ENCODE assay signal across 21 cellular contexts in the genomic region with DNA sequence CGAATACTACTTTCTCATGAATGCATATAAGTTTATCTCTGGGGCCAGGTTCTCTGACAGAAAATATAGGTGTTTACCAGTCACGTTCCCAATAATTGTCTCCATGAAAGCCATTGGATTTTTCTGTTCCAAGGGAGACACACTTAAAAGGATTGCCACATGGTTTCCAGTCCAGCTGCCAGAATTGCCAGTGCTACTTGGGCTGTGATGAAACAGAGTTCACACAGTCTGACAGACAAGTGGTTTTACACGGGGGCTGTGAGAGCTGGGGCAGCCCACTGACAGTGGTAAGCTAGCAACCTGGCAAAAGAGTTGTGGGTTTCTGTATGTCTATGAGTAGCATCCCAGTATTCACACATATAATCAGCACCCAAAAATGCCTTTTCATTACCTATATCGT. TPM values are rescaled to one million over a fixed set of nuclear protein-coding genes. Genes with fewer than 3 reads are reported as not detected.
DNase-seq lines count a peak whose midpoint lies in the region; ATAC-seq, FAIRE-seq and TF ChIP-seq lines count a peak whose summit lies in the region.
"Had no signal": no experiment of that assay in that cellular context is flagged by ENCODE, and none has a peak within 500 bp of the region (broad histone marks: within the 10 kb centered on the region; RNA-seq: fewer than 3 reads in every experiment).

No MANE protein-coding gene starts in this region.

- in situ Hi-C loops in GM23248 (cut with MboI): no loop called here
- in situ Hi-C loops in gastrocnemius medialis (cut with MboI; ENCODE audit: low sequenced_read_pairs in 4 of 4): loop anchor here in 2 of 4 donors (10.0 to 25.0 kb wide), 2 partner anchors 79 to 222 kb away; a partner anchor contains a TSS

- no peak overlapping the region for H3K27ac Mint-ChIP-seq in CD8-positive, alpha-beta memory T cell
- H3K27ac Mint-ChIP-seq: dendritic cell treated with granulocyte-macrophage colony-stimulating factor and Interleukin-4, amounts not matched to agents 40 ng/mL and 50 ng/mL, for 4 days had no signal

- H3K36me3 ChIP-seq in GM23248 (ENCODE audit: low read depth) (no peaks in the 10 kb centered on the region), SJSA1 (no peaks in the 10 kb centered on the region), heart left ventricle (no peaks in the 10 kb centered on the region), gastrocnemius medialis (no peaks in the 10 kb centered on the region)
- H3K36me3 ChIP-seq in CD8-positive, alpha-beta memory T cell (ENCODE audit: insufficient read depth, low read length): no peaks in the 10 kb centered on the region
- H3K36me3 ChIP-seq: adrenal gland, neutrophil had no signal

- TF ChIP-seq CTCF in heart left ventricle (IDR thresholded peaks at IDR 0.05) (no peak), gastrocnemius medialis (IDR thresholded peaks at IDR 0.05 in 4 of 5, conservative IDR thresholded peaks at IDR 0.05 in 1 of 5) (no peak), GM10266 (IDR thresholded peaks at IDR 0.05; ENCODE audit: control insufficient read depth, insufficient read depth, low read depth, missing control alignments) (no peak)

- no peak overlapping the region for H3K4me3 Mint-ChIP-seq in CD8-positive, alpha-beta memory T cell
- H3K4me3 Mint-ChIP-seq: dendritic cell treated with granulocyte-macrophage colony-stimulating factor and Interleukin-4, amounts not matched to agents 40 ng/mL and 50 ng/mL, for 4 days had no signal

- 32 to 42% methylated on average over 4 of the region's 4 CpGs for WGBS in GM23248 (ENCODE audit: low coverage in 1 of 2, low lambda C conversion rate in 2 of 2, missing lambda C conversion rate in 2 of 2), 2 experiments
- WGBS in heart left ventricle, 4 donors: 60 to 69% (median 65%) methylated on average over 4 of the region's 4 CpGs

- DNase-seq in GM23248 (peak; percentile 58), SJSA1 (ENCODE audit: low read depth in 1 of 2, low spot score in 2 of 2) (peak in 1 of 2 experiments; percentile 53), heart left ventricle (peak in 2 of 5 donors; percentile 44 to 54), gastrocnemius medialis (peak; percentile 35 to 62), GM10266 (ENCODE audit: extremely low spot score) (no peak), urothelium cell line (ENCODE audit: low spot score) (no peak)
- DNase-seq in CD8-positive, alpha-beta memory T cell: no peak
- DNase-seq: activated T-cell treated with anti-CD3 and anti-CD28 coated beads, Interleukin-2, amount 50 U/mL, for 48 hours; Calu3; HCEC 1CT; mesendoderm; NCI-H2029 treated with DMSO at 0.1 percent for 48 hours; NCI-H748 treated with DMSO at 0.1 percent for 48 hours; small intestine; stimulated activated naive CD8-positive, alpha-beta T cell treated with anti-CD3 and anti-CD28 coated beads, Interleukin-15, Interleukin-2, amounts not matched to agents 100 U/mL and 50 U/mL, for 24 hours had no signal

- H3K27me3 ChIP-seq in GM23248 (replicated peaks; ENCODE audit: insufficient read depth) (no peaks in the 10 kb centered on the region), SJSA1 (replicated peaks) (no peaks in the 10 kb centered on the region), heart left ventricle (peaks cover 0 to 7% (median 0%) of the 10 kb centered on the region in 9 donors), gastrocnemius medialis (no peaks in the 10 kb centered on the region)
- no peaks in the 10 kb centered on the region for H3K27me3 ChIP-seq in CD8-positive, alpha-beta memory T cell (ENCODE audit: insufficient read depth, low read length, poor library complexity, severe bottlenecking)
- H3K27me3 ChIP-seq: adrenal gland, neutrophil had no signal

- H3K27ac ChIP-seq in GM23248 (no peak overlapping the region), SJSA1 (peak overlapping the region; percentile 98), heart left ventricle (peak overlapping the region in 3 of 12 donors; percentile 15 to 65 (median 26)), gastrocnemius medialis (peak overlapping the region; percentile 73 to 93 (median 82))
- H3K27ac ChIP-seq in CD8-positive, alpha-beta memory T cell (ENCODE audit: low read depth, low read length): no peak overlapping the region
- H3K27ac ChIP-seq: neutrophil had no signal

- intact Hi-C loops in heart left ventricle (cut with DNase I) (no loop called here), gastrocnemius medialis (cut with DNase I; ENCODE audit: low total_unique reads) (no loop called here)

- H2AFZ ChIP-seq in GM23248: no peak overlapping the region

- H3K4me2 ChIP-seq in GM23248 (ENCODE audit: unreplicated experiment): no peak overlapping the region

- H3K4me3 ChIP-seq in GM23248 (no peak overlapping the region), SJSA1 (no peak overlapping the region), heart left ventricle (no peak overlapping the region), gastrocnemius medialis (no peak overlapping the region)
- H3K4me3 ChIP-seq in CD8-positive, alpha-beta memory T cell (ENCODE audit: low read length): no peak overlapping the region
- H3K4me3 ChIP-seq: adrenal gland had no signal

- H3K4me1 ChIP-seq in GM23248 (ENCODE audit: insufficient read depth) (peaks cover 45% of the 10 kb centered on the region), SJSA1 (replicated peaks) (peaks cover 95% of the 10 kb centered on the region), heart left ventricle (peaks cover 0 to 18% (median 9%) of the 10 kb centered on the region in 12 donors), gastrocnemius medialis (peaks cover 29 to 41% of the 10 kb centered on the region in 2 donors)
- no peaks in the 10 kb centered on the region for H3K4me1 ChIP-seq in CD8-positive, alpha-beta memory T cell (ENCODE audit: insufficient read depth, low read length)

- TF ChIP-seq POLR2A in heart left ventricle (IDR thresholded peaks at IDR 0.05) (no peak), gastrocnemius medialis (IDR thresholded peaks at IDR 0.05) (no peak)

- no peaks in the 10 kb centered on the region for H3K36me3 Mint-ChIP-seq in CD8-positive, alpha-beta memory T cell

- no peaks in the 10 kb centered on the region for H3K4me1 Mint-ChIP-seq in CD8-positive, alpha-beta memory T cell

- no peak overlapping the region for H3K9ac ChIP-seq in GM23248

- POLR2A ChIA-PET in CD8-positive, alpha-beta memory T cell (lab: Charles Lee): no interaction called here

- FAIRE-seq in urothelium cell line (lab: Jason Lieb, UNC): no peak
- FAIRE-seq: small intestine had no signal

- H3K27me3 Mint-ChIP-seq in CD8-positive, alpha-beta memory T cell: peaks cover 29 to 55% of the 10 kb centered on the region in 2 donors

- CTCF ChIA-PET in CD8-positive, alpha-beta memory T cell (lab: Charles Lee): no interaction called here

- peaks cover 51% of the 10 kb centered on the region for H3F3A ChIP-seq in GM23248 (ENCODE audit: insufficient read depth)

- no peaks in the 10 kb centered on the region for H3K9me2 ChIP-seq in GM23248 (ENCODE audit: insufficient read depth)

- ATAC-seq in heart left ventricle (peak in 3 of 4 donors; percentile 76 to 87 (median 77)), gastrocnemius medialis (peak; percentile 28 to 70), GM21526 (IDR thresholded peaks at IDR 0.05; ENCODE audit: low FRiP score, unreplicated experiment) (no peak)
- ATAC-seq: stimulated activated naive CD8-positive, alpha-beta T cell treated with anti-CD3 and anti-CD28 coated beads, Interleukin-15, Interleukin-2, amounts not matched to agents 100 U/mL and 50 U/mL, for 24 hours had no signal

- H3K9me3 Mint-ChIP-seq in CD8-positive, alpha-beta memory T cell: no peaks in the 10 kb centered on the region
- H3K9me3 Mint-ChIP-seq: dendritic cell treated with granulocyte-macrophage colony-stimulating factor and Interleukin-4, amounts not matched to agents 40 ng/mL and 50 ng/mL, for 4 days had no signal

- no peaks in the 10 kb centered on the region for H4K20me1 ChIP-seq in GM23248 (ENCODE audit: insufficient read depth)

- H3K9me3 ChIP-seq in GM23248 (ENCODE audit: low read depth) (no peaks in the 10 kb centered on the region), SJSA1 (replicated peaks) (0 out of 2 replicates have a peak, but pooled peaks cover 4% of the 10 kb centered on the region), heart left ventricle (no peaks in the 10 kb centered on the region), gastrocnemius medialis (no peaks in the 10 kb centered on the region)
- H3K9me3 ChIP-seq in CD8-positive, alpha-beta memory T cell (ENCODE audit: low read length): no peaks in the 10 kb centered on the region
- H3K9me3 ChIP-seq: adrenal gland, neutrophil had no signal

- H3K79me2 ChIP-seq in GM23248 (ENCODE audit: insufficient read depth): no peaks in the 10 kb centered on the region

RNA-seq across cellular contexts. Expression of a gene that starts 27.7 kb away (rescaled TPM):
- total RNA-seq in GM23248 (2014; rRNA removed; shearing (Covaris generic)): 170 and 214 TPM in 2 replicates
- polyA plus RNA-seq in GM23248 (2016; fragmentation: Nextera tagmentation; extraction: Ambion mirVana): 304 and 311 TPM in 2 replicates
- 104 and 153 TPM in 2 replicates for total RNA-seq in SJSA1 (2014; rRNA removed; shearing (Covaris generic))
- 100 to 1,000 TPM in 8 of 9 donors, 10 to 100 TPM in 1; 96.9 to 210 (median 144) TPM for total RNA-seq in heart left ventricle
- polyA plus RNA-seq in heart left ventricle: 100 to 1,000 TPM; 126 to 195 TPM
- total RNA-seq in gastrocnemius medialis: 100 to 1,000 TPM; 131 to 203 (median 171) TPM
- 100 to 1,000 TPM; 101 to 106 TPM for total RNA-seq in CD8-positive, alpha-beta memory T cell
- 296 TPM for polyA plus RNA-seq in CD8-positive, alpha-beta memory T cell

RNA-seq across cellular contexts. Expression of a gene that starts 28.0 kb away (rescaled TPM):
- 13.5 and 19.9 TPM in 2 replicates for total RNA-seq in GM23248 (2014; rRNA removed; shearing (Covaris generic))
- 9.4 and 10.4 TPM in 2 replicates for polyA plus RNA-seq in GM23248 (2016; fragmentation: Nextera tagmentation; extraction: Ambion mirVana)
- 40.8 and 42.0 TPM in 2 replicates for total RNA-seq in SJSA1 (2014; rRNA removed; shearing (Covaris generic))
- total RNA-seq in heart left ventricle: 10 to 100 TPM in 5 of 9 donors, 1 to 10 TPM in 4; 6.3 to 16.7 (median 10.3) TPM
- 10 to 100 TPM in 1 of 2 donors, 1 to 10 TPM in 1; 6.7 to 37.7 TPM for polyA plus RNA-seq in heart left ventricle
- total RNA-seq in gastrocnemius medialis: 10 to 100 TPM; 19.0 to 46.5 (median 32.5) TPM
- 100 to 1,000 TPM; 109 to 110 TPM for total RNA-seq in CD8-positive, alpha-beta memory T cell
- 21.0 TPM for polyA plus RNA-seq in CD8-positive, alpha-beta memory T cell

RNA-seq across cellular contexts. Expression of a gene that starts 33.1 kb away (rescaled TPM):
- total RNA-seq in GM23248 (2014; rRNA removed; shearing (Covaris generic)): 23.9 and 27.7 TPM in 2 replicates
- polyA plus RNA-seq in GM23248 (2016; fragmentation: Nextera tagmentation; extraction: Ambion mirVana) (17.1 and 19.2 TPM in 2 replicates), heart left ventricle (1 to 10 TPM; 3.2 to 9.3 TPM)
- 17.0 and 17.6 TPM in 2 replicates for total RNA-seq in SJSA1 (2014; rRNA removed; shearing (Covaris generic))
- total RNA-seq in heart left ventricle (10 to 100 TPM in 2 of 9 donors, 1 to 10 TPM in 7; 5.0 to 14.2 (median 6.7) TPM), gastrocnemius medialis (10 to 100 TPM in 1 of 4 donors, 1 to 10 TPM in 3; 2.7 to 10.2 (median 7.1) TPM)
- total RNA-seq in CD8-positive, alpha-beta memory T cell: 100 to 1,000 TPM; 147 to 154 TPM
- polyA plus RNA-seq in CD8-positive, alpha-beta memory T cell: 27.0 TPM

RNA-seq across cellular contexts. Expression of a gene that starts 35.3 kb away (rescaled TPM):
- not detected in 2 replicates for total RNA-seq in GM23248 (2014; rRNA removed; shearing (Covaris generic))
- not detected in 2 replicates for polyA plus RNA-seq in GM23248 (2016; fragmentation: Nextera tagmentation; extraction: Ambion mirVana)
- total RNA-seq in SJSA1 (2014; rRNA removed; shearing (Covaris generic)): not detected in 2 replicates
- total RNA-seq in heart left ventricle: under 1 TPM in 3 of 9 donors, not detected in 6; 0.07 to 0.85 (median 0.68) TPM
- under 1 TPM; 0.04 TPM for polyA plus RNA-seq in heart left ventricle
- under 1 TPM in 1 of 4 donors, not detected in 3; 0.20 TPM for total RNA-seq in gastrocnemius medialis
- total RNA-seq in CD8-positive, alpha-beta memory T cell: not detected
- not detected for polyA plus RNA-seq in CD8-positive, alpha-beta memory T cell
- total RNA-seq: Calu3, LHCN-M2 had no signal

RNA-seq across cellular contexts. Expression of a gene that starts 44.9 kb away (rescaled TPM):
- not detected in 2 replicates for total RNA-seq in GM23248 (2014; rRNA removed; shearing (Covaris generic))
- polyA plus RNA-seq in GM23248 (2016; fragmentation: Nextera tagmentation; extraction: Ambion mirVana) (not detected in 2 replicates), heart left ventricle (not detected)
- total RNA-seq in SJSA1 (2014; rRNA removed; shearing (Covaris generic)): not detected in 2 replicates
- total RNA-seq in heart left ventricle (not detected), gastrocnemius medialis (not detected)
- total RNA-seq in CD8-positive, alpha-beta memory T cell: not detected
- not detected for polyA plus RNA-seq in CD8-positive, alpha-beta memory T cell
- total RNA-seq: adrenal gland, Calu3, LHCN-M2 had no signal
- polyA plus RNA-seq: adrenal gland, esophagus, small intestine had no signal

Comparison
In these comparisons a context has a peak if more than half of its experiments do, and no peak if none do; other contexts are left out.
1. DNase-seq: peak in GM23248 (single experiment) and gastrocnemius medialis (2 of 2); none in GM10266 (single experiment), CD8-positive, alpha-beta memory T cell (0 of 5) and urothelium cell line (single experiment).
2. H3K27ac ChIP-seq: peak in SJSA1 (single experiment) and gastrocnemius medialis (4 of 4); none in GM23248 (single experiment) and CD8-positive, alpha-beta memory T cell (single experiment).